In the genomic region with DNA sequence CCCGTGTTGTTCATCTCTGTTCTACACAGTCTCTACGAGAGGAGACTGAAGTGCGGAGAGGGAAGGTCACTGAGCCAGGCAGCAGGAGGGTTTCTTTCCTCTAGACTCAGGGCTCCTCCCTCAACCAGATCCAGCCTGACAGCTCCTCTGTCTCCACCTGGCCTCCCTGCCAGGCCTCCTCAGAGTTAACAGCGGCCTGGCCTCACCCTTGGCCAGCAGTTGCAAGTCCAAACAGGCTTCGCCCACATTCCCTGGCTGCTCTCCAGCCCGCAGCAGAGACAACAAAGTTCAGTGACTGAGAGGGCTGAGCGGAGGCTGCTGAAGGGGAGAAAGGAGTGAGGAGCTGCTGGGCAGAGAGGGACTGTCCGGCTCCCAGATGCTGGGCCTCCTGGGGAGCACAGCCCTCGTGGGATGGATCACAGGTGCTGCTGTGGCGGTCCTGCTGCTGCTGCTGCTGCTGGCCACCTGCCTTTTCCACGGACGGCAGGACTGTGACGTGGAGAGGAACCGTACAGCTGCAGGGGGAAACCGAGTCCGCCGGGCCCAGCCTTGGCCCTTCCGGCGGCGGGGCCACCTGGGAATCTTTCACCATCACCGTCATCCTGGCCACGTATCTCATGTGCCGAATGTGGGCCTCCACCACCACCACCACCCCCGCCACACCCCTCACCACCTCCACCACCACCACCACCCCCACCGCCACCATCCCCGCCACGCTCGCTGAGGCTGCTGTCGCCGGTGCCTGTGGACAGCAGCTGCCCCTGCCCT, we compare ENCODE assay signal across 8 cellular contexts. TPM values are rescaled to one million over a fixed set of nuclear protein-coding genes. Genes with fewer than 3 reads are reported as not detected.
A peak's percentile ranks its signal among the peaks of the same experiment; 100 is the strongest.
DNase-seq lines count a peak whose midpoint lies in the region; ATAC-seq, FAIRE-seq and TF ChIP-seq lines count a peak whose summit lies in the region.

Gene HRCT1, plus strand, starts transcription at position 291 of the 768 bp plus-strand sequence. Its CDS starts 86 bp downstream, at position 377.

- H4K91ac ChIP-seq in IMR-90 (ENCODE audit: insufficient read depth, low read depth, low read length): peak within 1 kb of the TSS; percentile 99

- dilution Hi-C loops in IMR-90 (cut with HindIII; ENCODE audit: low sequenced_read_pairs, unreplicated experiment): no loop called here

- peak within 1 kb of the TSS; percentile 84 for H3K18ac ChIP-seq in IMR-90 (ENCODE audit: low read depth, low read length)

- H2BK120ac ChIP-seq in IMR-90 (ENCODE audit: low read depth, low read length): peak within 1 kb of the TSS; percentile 99

- peaks cover 0 to 36% of the 10 kb centered on the region in 2 experiments; a peak in 2 of 4 replicates for H3K79me1 ChIP-seq in IMR-90 (ENCODE audit: low read depth in 1 of 2, low read length in 2 of 2)

- no peak for TF ChIP-seq POLR2A in A549 (IDR thresholded peaks at IDR 0.05; ENCODE audit: low read length)
- no peak for TF ChIP-seq POLR2A in IMR-90 (IDR thresholded peaks at IDR 0.05; ENCODE audit: low read depth, low read length)
- TF ChIP-seq POLR2A in body of pancreas (IDR thresholded peaks at IDR 0.05): peak in 1 of 3 donors; percentile 35

- no peak for TF ChIP-seq RAD21 in A549 (conservative IDR thresholded peaks at IDR 0.05 in 1 of 2, IDR thresholded peaks at IDR 0.05 in 1 of 2)
- no peak; the same call in 1 of the 2 replicates for TF ChIP-seq RAD21 in IMR-90 (IDR thresholded peaks at IDR 0.05; ENCODE audit: low read length)

- no peak within 1 kb of the TSS for H3K4me3 ChIP-seq in A549
- no peak within 1 kb of the TSS for H3K4me3 ChIP-seq in IMR-90 (ENCODE audit: insufficient read depth, low read depth, low read length)
- no peak within 1 kb of the TSS for H3K4me3 ChIP-seq in body of pancreas
- peak within 1 kb of the TSS; percentile 14 to 22 for H3K4me3 ChIP-seq in kidney (ENCODE audit: low read length in 2 of 2)

- peak; percentile 18 for FAIRE-seq in A549 (lab: Jason Lieb, UNC)
- FAIRE-seq in kidney (lab: Jason Lieb, UNC): no peak

- peak within 1 kb of the TSS; percentile 98 for H2BK5ac ChIP-seq in IMR-90 (ENCODE audit: low read depth, low read length, poor library complexity, severe bottlenecking)

- peak within 1 kb of the TSS; percentile 68 for H3K4me2 ChIP-seq in A549
- H3K4me2 ChIP-seq in IMR-90 (ENCODE audit: low read depth, low read length): peak within 1 kb of the TSS; percentile 23

- DNase-seq in A549 (ENCODE audit: low read depth in 1 of 2, low spot score in 1 of 2) (peak; percentile 50 to 91), IMR-90 (peak; percentile 94), body of pancreas (peak; percentile 68 to 90 (median 85)), kidney (peak; percentile 97), stromal cell of bone marrow (ENCODE audit: low read depth) (peak; percentile 93), GM20000 (ENCODE audit: low spot score) (no peak)

- in situ Hi-C loops in IMR-90 (cut with MboI; ENCODE audit: low sequenced_read_pairs): no loop called here

- POLR2A ChIA-PET in A549 (lab: Yijun Ruan, JAX): interaction anchor here (0.5 to 1.7 kb wide), 4 partner anchors 18 to 174 kb away, joined by 3 to 7 read pairs (median 6); partner anchors contain the start of genes CREB3 and TLN1
- POLR2A ChIA-PET in IMR-90 (lab: Charles Lee; ENCODE audit: unreplicated experiment): interaction anchor here (1.0 kb wide), 1 partner anchor 30 kb away, joined by 5 read pairs; no protein-coding TSS in a partner anchor

- peak within 1 kb of the TSS; percentile 79; the same call in 2 of the 3 replicates for H2BK15ac ChIP-seq in IMR-90 (ENCODE audit: low read depth, low read length)

- BruUV-seq in IMR-90 (replicated peaks; lab: Mats Ljungman, UMichigan): no TSS peak

- H3K23ac ChIP-seq in IMR-90 (ENCODE audit: low read depth, low read length): peak within 1 kb of the TSS; percentile 99

- H4K5ac ChIP-seq in IMR-90 (ENCODE audit: low read depth, low read length): peak within 1 kb of the TSS; percentile 89

- H3K14ac ChIP-seq in IMR-90 (replicated peaks; ENCODE audit: low read depth, low read length): peak within 1 kb of the TSS; percentile 99

- H2AK9ac ChIP-seq in IMR-90 (replicated peaks; ENCODE audit: low read depth, low read length, poor library complexity): peak within 1 kb of the TSS; percentile 96

- peak within 1 kb of the TSS; percentile 98 for H2BK20ac ChIP-seq in IMR-90 (ENCODE audit: low read depth, low read length)

- H4K20me1 ChIP-seq in IMR-90 (ENCODE audit: insufficient read depth, low read length): no peaks in the 10 kb centered on the region

- CTCF ChIA-PET in A549 (lab: Yijun Ruan, JAX): interaction anchor here (1.0 to 13.7 kb wide), 17 partner anchors 10 to 118 kb away, joined by 3 to 243 read pairs (median 5); no protein-coding TSS in a partner anchor
- CTCF ChIA-PET in IMR-90 (lab: Yijun Ruan, JAX): interaction anchor here (0.7 to 4.1 kb wide), 6 partner anchors 18 to 118 kb away, joined by 3 to 21 read pairs (median 4); no protein-coding TSS in a partner anchor

- TF ChIP-seq CTCF in A549 (IDR thresholded peaks at IDR 0.05) (no peak), IMR-90 (conservative IDR thresholded peaks at IDR 0.05; ENCODE audit: low read depth, low read length) (no peak), body of pancreas (IDR thresholded peaks at IDR 0.05) (no peak), kidney (IDR thresholded peaks at IDR 0.05; ENCODE audit: borderline replicate concordance, extremely low read depth, insufficient read depth) (no peak), GM20000 (IDR thresholded peaks at IDR 0.05; ENCODE audit: extremely low read depth, missing control alignments) (no peak)

- H3K9me3 ChIP-seq in A549 (no peaks in the 10 kb centered on the region), IMR-90 (ENCODE audit: control insufficient read depth, insufficient read depth, low read length) (no peaks in the 10 kb centered on the region), body of pancreas (no peaks in the 10 kb centered on the region), kidney (ENCODE audit: control insufficient read depth in 1 of 2, low read length in 2 of 2) (no peaks in the 10 kb centered on the region)

- peak within 1 kb of the TSS; percentile 100 for H3K4ac ChIP-seq in IMR-90 (ENCODE audit: low read depth, low read length)

- peaks cover 26% of the 10 kb centered on the region for H3K9me1 ChIP-seq in IMR-90 (ENCODE audit: insufficient read depth, low read length)

- H3K27me3 ChIP-seq in IMR-90 (ENCODE audit: control insufficient read depth, insufficient read depth, low read length) (no peaks in the 10 kb centered on the region), body of pancreas (no peaks in the 10 kb centered on the region)

- H3K27ac ChIP-seq in A549 (peak within 1 kb of the TSS; percentile 93 to 99), IMR-90 (ENCODE audit: insufficient read depth, low read length) (peak within 1 kb of the TSS; percentile 93), body of pancreas (peak within 1 kb of the TSS; percentile 26 to 85 (median 84)), kidney (ENCODE audit: low read depth in 2 of 2, low read length in 2 of 2) (peak within 1 kb of the TSS; percentile 90 to 96)

- intact Hi-C loops in IMR-90 (cut with micrococcal nuclease): no loop called here
- intact Hi-C loops in body of pancreas (cut with DNase I): loop anchor here (10.0 kb wide), 1 partner anchor 119 kb away; no protein-coding TSS in a partner anchor
- intact Hi-C loops in kidney (cut with DNase I): no loop called here

- H2AK5ac ChIP-seq in IMR-90 (ENCODE audit: low read depth, low read length): peak within 1 kb of the TSS; percentile 99

- H2AFZ ChIP-seq in IMR-90 (replicated peaks; ENCODE audit: low read length, poor library complexity): peak within 1 kb of the TSS; percentile 85

- WGBS in A549 (ENCODE audit: missing lambda C conversion rate): 52% methylated on average over 23 of the region's 30 CpGs
- WGBS in IMR-90 (ENCODE audit: extremely low coverage in 2 of 2, insufficient read length in 1 of 2), 2 experiments: 4% methylated on average over 4 of the region's 30 CpGs; no CpG with 5 or more reads in 1 of the 2 experiments
- WGBS in body of pancreas, 2 donors: 52 to 55% methylated on average over 16 to 26 of the region's 30 CpGs

- H3K9ac ChIP-seq in IMR-90 (ENCODE audit: low read depth, low read length) (peak within 1 kb of the TSS; percentile 56), kidney (ENCODE audit: low read length in 2 of 2) (peak within 1 kb of the TSS; percentile 43 to 58)

- peaks cover 58% of the 10 kb centered on the region for H3K4me1 ChIP-seq in A549
- H3K4me1 ChIP-seq in IMR-90 (ENCODE audit: control insufficient read depth, insufficient read depth, low read length): peaks cover 46% of the 10 kb centered on the region
- peaks cover 57% of the 10 kb centered on the region for H3K4me1 ChIP-seq in body of pancreas
- H3K4me1 ChIP-seq in kidney (ENCODE audit: control insufficient read depth in 1 of 2, insufficient read depth in 1 of 2, low read depth in 1 of 2, low read length in 2 of 2): peaks cover 38 to 59% of the 10 kb centered on the region in 2 donors

- TF ChIP-seq EP300 in A549 (IDR thresholded peaks at IDR 0.05): no peak

- no peaks in the 10 kb centered on the region for H3K36me3 ChIP-seq in IMR-90 (ENCODE audit: control insufficient read depth, insufficient read depth, low read length)
- H3K36me3 ChIP-seq in body of pancreas (replicated peaks in 1 of 2; ENCODE audit: insufficient read depth in 1 of 2, low read depth in 2 of 2): no peaks in the 10 kb centered on the region
- H3K36me3 ChIP-seq in kidney (ENCODE audit: control insufficient read depth in 1 of 2, insufficient read depth in 2 of 2, low read length in 2 of 2): no peaks in the 10 kb centered on the region

- peak within 1 kb of the TSS; percentile 96 to 97 for H4K8ac ChIP-seq in IMR-90 (ENCODE audit: low read depth in 2 of 2, low read length in 2 of 2)

- ATAC-seq in A549 (peak; percentile 42 to 69), IMR-90 (ENCODE audit: low read depth) (peak; percentile 57), body of pancreas (peak; percentile 56), HG02970 (IDR thresholded peaks at IDR 0.05; ENCODE audit: low FRiP score, unreplicated experiment) (no peak), HG03159 (IDR thresholded peaks at IDR 0.05; ENCODE audit: unreplicated experiment) (no peak)

- peak within 1 kb of the TSS; percentile 91 for H3K56ac ChIP-seq in IMR-90 (ENCODE audit: extremely low read depth, insufficient read depth, low read length)

RNA-seq across cellular contexts. Expression of gene HRCT1, which starts in this region (rescaled TPM):
- 0.21 TPM in 1 of 2 replicates, not detected in the other for polyA plus RNA-seq in A549 (2011; rRNA removed)
- 0.32 and 0.36 TPM in 2 replicates for polyA plus RNA-seq in A549 (2012; cell fraction: cytosol; rRNA removed)
- 0.47 and 0.76 TPM in 2 replicates for polyA plus RNA-seq in A549 (2012; cell fraction: nucleus; rRNA removed)
- 0.22 to 0.41 TPM in 2 of 3 replicates, not detected in the other for polyA plus RNA-seq in A549 (2017; fragmentation: RNase III; extraction: RNeasy Plus Mini Kit Qiagen cat#74134 plus additional on column Dnase treatment)
- not detected in 2 replicates for polyA minus RNA-seq in A549 (2011; rRNA and poly(A)+ RNA removed)
- total RNA-seq in IMR-90 (2012; rRNA removed): 1.1 and 1.7 TPM in 2 replicates
- polyA plus RNA-seq in IMR-90 (2012; rRNA removed): 3.9 and 4.4 TPM in 2 replicates
- 3.5 and 3.6 TPM in 2 replicates for polyA plus RNA-seq in IMR-90 (2012; cell fraction: cytosol; rRNA removed)
- 1.0 and 1.6 TPM in 2 replicates for polyA plus RNA-seq in IMR-90 (2012; cell fraction: nucleus; rRNA removed; ENCODE audit: low replicate concordance)
- total RNA-seq in body of pancreas: 1 to 10 TPM in 1 of 2 donors, under 1 TPM in 1; 0.99 to 3.4 TPM
- 51.2 TPM for total RNA-seq in kidney
- 13.3 TPM for polyA plus RNA-seq in kidney (ENCODE audit: insufficient read depth, low read depth, low replicate concordance)

Comparison
In these comparisons a context has a peak if more than half of its experiments do, and no peak if none do; other contexts are left out.
1. RNA of gene HRCT1 (total RNA-seq): 51.2 TPM in kidney (single experiment); 0.99 to 3.4 TPM in body of pancreas and 1.1 to 1.7 TPM in IMR-90; every median in the first group is over 10 times any median in the second.
2. Peak in DNase-seq, ATAC-seq, H3K27ac ChIP-seq and H3K4me2 ChIP-seq in A549; RNA of the gene not detected or under 1 TPM.
3. ATAC-seq: peak in IMR-90 (single experiment) and body of pancreas (single experiment); none in HG02970 (single experiment) and HG03159 (single experiment).
4. H3K4me3 ChIP-seq: peak in kidney (2 of 2); none in A549 (single experiment), IMR-90 (single experiment) and body of pancreas (0 of 2).
5. Peak in every context shown above with its lines, with median percentiles within 50 percentile points of each other: H3K27ac ChIP-seq.